In genomic region chr4:101931619-101932018, GRCh38 we compare ENCODE assay signal across 14 cellular contexts.
DNase-seq lines count a peak whose midpoint lies in the region; ATAC-seq and TF ChIP-seq lines count a peak whose summit lies in the region.
"Had no signal": no experiment of that assay in that cellular context is flagged by ENCODE, and none has a peak within 500 bp of the region (broad histone marks: within the 10 kb centered on the region; RNA-seq: fewer than 3 reads in every experiment).

No MANE protein-coding gene starts in this region.

- H3K27ac Mint-ChIP-seq in stimulated activated naive CD8-positive, alpha-beta T cell treated with anti-CD3 and anti-CD28 coated beads, Interleukin-15, Interleukin-2, amounts not matched to agents 100 ng/mL and 50 ng/mL, for 24 hours: peak overlapping the region; percentile 59
- H3K27ac Mint-ChIP-seq in stimulated activated naive CD8-positive, alpha-beta T cell treated with anti-CD3 and anti-CD28 coated beads, Interleukin-15, amount 100 ng/mL, for 72 hours: no peak overlapping the region
- peak overlapping the region; percentile 66 for H3K27ac Mint-ChIP-seq in WTC11
- peak overlapping the region; percentile 48 for H3K27ac Mint-ChIP-seq in stimulated activated naive B cell treated with anti-CD40 and anti-IgM and Interleukin-4, amounts not matched to agents 10 μg/mL and 1 μg/mL and 100 μg/mL, for 72 hours
- H3K27ac Mint-ChIP-seq in T-cell: no peak overlapping the region
- H3K27ac Mint-ChIP-seq: CD4-positive, alpha-beta memory T cell; H9 had no signal

- POLR2A ChIA-PET in WTC11 (lab: Charles Lee): no interaction called here
- POLR2A ChIA-PET in T-cell (lab: Charles Lee): no interaction called here

- H3K9me3 Mint-ChIP-seq in stimulated activated naive CD8-positive, alpha-beta T cell treated with anti-CD3 and anti-CD28 coated beads, Interleukin-15, Interleukin-2, amounts not matched to agents 100 ng/mL and 50 ng/mL, for 24 hours: peaks cover 1% of the 10 kb centered on the region
- H3K9me3 Mint-ChIP-seq in stimulated activated naive CD8-positive, alpha-beta T cell treated with anti-CD3 and anti-CD28 coated beads, Interleukin-15, amount 100 ng/mL, for 72 hours: no peaks in the 10 kb centered on the region
- H3K9me3 Mint-ChIP-seq in WTC11 (peaks cover 7% of the 10 kb centered on the region), T-cell (peaks cover 0 to 4% (median 0%) of the 10 kb centered on the region in 3 donors)
- peaks cover 12 to 13% of the 10 kb centered on the region in 2 donors for H3K9me3 Mint-ChIP-seq in stimulated activated naive B cell treated with anti-CD40 and anti-IgM and Interleukin-4, amounts not matched to agents 10 μg/mL and 1 μg/mL and 100 μg/mL, for 72 hours
- H3K9me3 Mint-ChIP-seq: H9 had no signal

- H3K36me3 Mint-ChIP-seq in stimulated activated naive CD8-positive, alpha-beta T cell treated with anti-CD3 and anti-CD28 coated beads, Interleukin-15, Interleukin-2, amounts not matched to agents 100 ng/mL and 50 ng/mL, for 24 hours (ENCODE audit: low read depth): no peaks in the 10 kb centered on the region
- peaks cover 3% of the 10 kb centered on the region for H3K36me3 Mint-ChIP-seq in WTC11
- peaks cover 40 to 64% of the 10 kb centered on the region in 2 donors for H3K36me3 Mint-ChIP-seq in stimulated activated naive B cell treated with anti-CD40 and anti-IgM and Interleukin-4, amounts not matched to agents 10 μg/mL and 1 μg/mL and 100 μg/mL, for 72 hours
- no peaks in the 10 kb centered on the region for H3K36me3 Mint-ChIP-seq in T-cell
- H3K36me3 Mint-ChIP-seq: CD4-positive, alpha-beta memory T cell had no signal

- no peak for TF ChIP-seq CTCF in WTC11 (IDR thresholded peaks at IDR 0.05)

- DNase-seq in NCI-H146 (lab: John Stamatoyannopoulos, UW) (peak; percentile 0), NCI-H146 treated with DMSO at 0.1 percent for 48 hours (lab: John Stamatoyannopoulos, UW; ENCODE audit: unreplicated experiment) (no peak), WTC11 (ENCODE audit: low spot score) (no peak), T-cell (no peak), HPDE6-E6E7 (ENCODE audit: extremely low spot score) (no peak)
- DNase-seq in stimulated activated naive CD8-positive, alpha-beta T cell treated with anti-CD3 and anti-CD28 coated beads, Interleukin-15, amount 100 ng/mL, for 72 hours: no peak
- DNase-seq in stimulated activated naive B cell treated with anti-CD40 and anti-IgM and Interleukin-4, amounts not matched to agents 10 μg/mL and 1 μg/mL and 100 μg/mL, for 72 hours: no peak
- DNase-seq: ACHN; CD4-positive, alpha-beta memory T cell; GF-D8; GOT3; H9 had no signal

- no peak for ATAC-seq in stimulated activated naive CD8-positive, alpha-beta T cell treated with anti-CD3 and anti-CD28 coated beads, Interleukin-15, amount 100 ng/mL, for 72 hours
- ATAC-seq in WTC11 (no peak), T-cell (replicated peaks in 1 of 4) (no peak)
- ATAC-seq in stimulated activated naive B cell treated with anti-CD40 and anti-IgM and Interleukin-4, amounts not matched to agents 10 μg/mL and 1 μg/mL and 100 μg/mL, for 72 hours (replicated peaks): no peak
- ATAC-seq: HepG2 had no signal

- no peaks in the 10 kb centered on the region for H3K27me3 Mint-ChIP-seq in stimulated activated naive CD8-positive, alpha-beta T cell treated with anti-CD3 and anti-CD28 coated beads, Interleukin-15, Interleukin-2, amounts not matched to agents 100 ng/mL and 50 ng/mL, for 24 hours
- peaks cover 8% of the 10 kb centered on the region for H3K27me3 Mint-ChIP-seq in stimulated activated naive CD8-positive, alpha-beta T cell treated with anti-CD3 and anti-CD28 coated beads, Interleukin-15, amount 100 ng/mL, for 72 hours
- no peaks in the 10 kb centered on the region for H3K27me3 Mint-ChIP-seq in WTC11 (ENCODE audit: low read depth)
- no peaks in the 10 kb centered on the region for H3K27me3 Mint-ChIP-seq in stimulated activated naive B cell treated with anti-CD40 and anti-IgM and Interleukin-4, amounts not matched to agents 10 μg/mL and 1 μg/mL and 100 μg/mL, for 72 hours
- peaks cover 4% of the 10 kb centered on the region in 2 donors for H3K27me3 Mint-ChIP-seq in T-cell
- H3K27me3 Mint-ChIP-seq: CD4-positive, alpha-beta memory T cell had no signal

- CTCF ChIA-PET in WTC11 (lab: Charles Lee) (no interaction called here), T-cell (lab: Charles Lee) (no interaction called here)

- H3K4me1 Mint-ChIP-seq in stimulated activated naive CD8-positive, alpha-beta T cell treated with anti-CD3 and anti-CD28 coated beads, Interleukin-15, Interleukin-2, amounts not matched to agents 100 ng/mL and 50 ng/mL, for 24 hours (ENCODE audit: low read depth): no peaks in the 10 kb centered on the region
- no peaks in the 10 kb centered on the region for H3K4me1 Mint-ChIP-seq in stimulated activated naive CD8-positive, alpha-beta T cell treated with anti-CD3 and anti-CD28 coated beads, Interleukin-15, amount 100 ng/mL, for 72 hours
- peaks cover 27% of the 10 kb centered on the region for H3K4me1 Mint-ChIP-seq in WTC11
- peaks cover 11 to 46% of the 10 kb centered on the region in 2 donors for H3K4me1 Mint-ChIP-seq in stimulated activated naive B cell treated with anti-CD40 and anti-IgM and Interleukin-4, amounts not matched to agents 10 μg/mL and 1 μg/mL and 100 μg/mL, for 72 hours
- H3K4me1 Mint-ChIP-seq in T-cell: no peaks in the 10 kb centered on the region
- H3K4me1 Mint-ChIP-seq: CD4-positive, alpha-beta memory T cell had no signal

- H3K4me3 Mint-ChIP-seq in stimulated activated naive CD8-positive, alpha-beta T cell treated with anti-CD3 and anti-CD28 coated beads, Interleukin-15, Interleukin-2, amounts not matched to agents 100 ng/mL and 50 ng/mL, for 24 hours: no peak overlapping the region
- no peak overlapping the region for H3K4me3 Mint-ChIP-seq in stimulated activated naive CD8-positive, alpha-beta T cell treated with anti-CD3 and anti-CD28 coated beads, Interleukin-15, amount 100 ng/mL, for 72 hours
- H3K4me3 Mint-ChIP-seq in WTC11 (no peak overlapping the region), T-cell (no peak overlapping the region)
- no peak overlapping the region for H3K4me3 Mint-ChIP-seq in stimulated activated naive B cell treated with anti-CD40 and anti-IgM and Interleukin-4, amounts not matched to agents 10 μg/mL and 1 μg/mL and 100 μg/mL, for 72 hours
- H3K4me3 Mint-ChIP-seq: CD4-positive, alpha-beta memory T cell; H9 had no signal

TF ChIP-seq in WTC11, 78 proteins besides CTCF, POLR2A, EP300 and RAD21 (continues in another document):
- TF ChIP-seq ZNF121 (CRISPR knock-in tag; IDR thresholded peaks at IDR 0.05) (no peak), GRHL2 (CRISPR knock-in tag; IDR thresholded peaks at IDR 0.05; ENCODE audit: insufficient replicate concordance, severe bottlenecking) (no peak), ZNF512 (CRISPR knock-in tag; IDR thresholded peaks at IDR 0.05; ENCODE audit: borderline replicate concordance) (no peak), NFYB (CRISPR knock-in tag; conservative IDR thresholded peaks at IDR 0.05; ENCODE audit: low read depth) (no peak), MLX (CRISPR knock-in tag; IDR thresholded peaks at IDR 0.05) (no peak), MXD4 (CRISPR knock-in tag; IDR thresholded peaks at IDR 0.05; ENCODE audit: borderline replicate concordance) (no peak), ESRRA (CRISPR knock-in tag; IDR thresholded peaks at IDR 0.05; ENCODE audit: borderline replicate concordance) (no peak), ZNF263 (CRISPR knock-in tag; IDR thresholded peaks at IDR 0.05; ENCODE audit: low read depth) (no peak)
- TF ChIP-seq, protein P1, sequence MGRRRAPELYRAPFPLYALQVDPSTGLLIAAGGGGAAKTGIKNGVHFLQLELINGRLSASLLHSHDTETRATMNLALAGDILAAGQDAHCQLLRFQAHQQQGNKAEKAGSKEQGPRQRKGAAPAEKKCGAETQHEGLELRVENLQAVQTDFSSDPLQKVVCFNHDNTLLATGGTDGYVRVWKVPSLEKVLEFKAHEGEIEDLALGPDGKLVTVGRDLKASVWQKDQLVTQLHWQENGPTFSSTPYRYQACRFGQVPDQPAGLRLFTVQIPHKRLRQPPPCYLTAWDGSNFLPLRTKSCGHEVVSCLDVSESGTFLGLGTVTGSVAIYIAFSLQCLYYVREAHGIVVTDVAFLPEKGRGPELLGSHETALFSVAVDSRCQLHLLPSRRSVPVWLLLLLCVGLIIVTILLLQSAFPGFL (CRISPR knock-in tag; IDR thresholded peaks at IDR 0.05; ENCODE audit: borderline replicate concordance): no peak

Comparison
In these comparisons a context has a peak if more than half of its experiments do, and no peak if none do; other contexts are left out.
1. H3K27ac Mint-ChIP-seq: peak in stimulated activated naive CD8-positive, alpha-beta T cell treated with anti-CD3 and anti-CD28 coated beads, Interleukin-15, Interleukin-2, amounts not matched to agents 100 ng/mL and 50 ng/mL, for 24 hours (single experiment), WTC11 (single experiment) and stimulated activated naive B cell treated with anti-CD40 and anti-IgM and Interleukin-4, amounts not matched to agents 10 μg/mL and 1 μg/mL and 100 μg/mL, for 72 hours (single experiment); none in stimulated activated naive CD8-positive, alpha-beta T cell treated with anti-CD3 and anti-CD28 coated beads, Interleukin-15, amount 100 ng/mL, for 72 hours (0 of 2) and T-cell (0 of 2).